ENCODE assay signal across 8 cellular contexts in the genomic region with DNA sequence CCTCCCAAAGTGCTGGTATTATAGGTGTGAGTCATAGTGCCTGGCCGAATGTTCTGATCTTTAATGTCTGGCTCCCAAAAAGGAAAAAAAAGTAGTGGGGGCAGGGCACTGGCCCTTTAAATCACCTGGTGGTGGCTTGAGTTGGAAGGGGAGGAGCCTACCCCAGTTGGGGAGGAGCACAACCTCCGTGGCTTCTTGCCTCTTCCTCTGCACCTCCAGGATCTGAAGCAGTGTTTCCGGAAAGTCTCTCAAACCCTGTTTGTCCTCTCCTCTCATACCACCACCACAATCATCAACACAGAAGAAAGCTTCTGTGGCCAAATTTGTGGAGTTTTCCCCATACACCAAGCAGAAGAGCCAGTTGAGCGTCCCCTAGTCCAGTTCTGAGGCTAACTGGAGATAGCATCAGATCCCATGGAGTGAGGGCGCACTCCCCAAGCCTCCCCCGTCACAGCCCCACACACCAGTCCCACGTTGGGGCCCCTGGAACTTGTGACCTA. TPM values are rescaled to one million over a fixed set of nuclear protein-coding genes. Genes with fewer than 3 reads are reported as not detected.
DNase-seq lines count a peak whose midpoint lies in the region; ATAC-seq and TF ChIP-seq lines count a peak whose summit lies in the region.

No MANE protein-coding gene starts in this region.

- peaks cover 9% of the 10 kb centered on the region for H3K4me1 Mint-ChIP-seq in type B pancreatic cell (ENCODE audit: unreplicated experiment)

- intact Hi-C loops in left lung (cut with DNase I): no loop called here
- intact Hi-C loops in dorsolateral prefrontal cortex (cut with DNase I): no loop called here

- peak; percentile 95 for ATAC-seq in left lung
- ATAC-seq in GM21825 (IDR thresholded peaks at IDR 0.05; ENCODE audit: unreplicated experiment): no peak

- peaks cover 0 to 32% of the 10 kb centered on the region in 2 donors for H3K4me1 ChIP-seq in left lung

- DNase-seq in NCI-H748 (lab: John Stamatoyannopoulos, UW; ENCODE audit: unreplicated experiment) (peak; percentile 35), NCI-H748 treated with DMSO at 0.1 percent for 48 hours (lab: John Stamatoyannopoulos, UW) (no peak), left lung (peak in 1 of 2 donors; percentile 61), type B pancreatic cell (ENCODE audit: extremely low spot score, unreplicated experiment) (no peak), dorsolateral prefrontal cortex (no peak), NCI-H1694 (lab: John Stamatoyannopoulos, UW) (no peak)
- peak; percentile 47 for DNase-seq in activated T-cell treated with anti-CD3 and anti-CD28 coated beads, Interleukin-2, amount 50 U/mL, for 1 hour

- TF ChIP-seq CTCF in left lung (IDR thresholded peaks at IDR 0.05) (no peak), type B pancreatic cell (conservative IDR thresholded peaks at IDR 0.05) (no peak), dorsolateral prefrontal cortex (IDR thresholded peaks at IDR 0.05 in 54 of 56, conservative IDR thresholded peaks at IDR 0.05 in 2 of 56; ENCODE audit: low read depth in 1 of 56, partially characterized antibody in 56 of 56) (no peak)

- no peaks in the 10 kb centered on the region for H3K36me3 ChIP-seq in left lung

- H3K4me3 ChIP-seq in left lung: no peak overlapping the region
- H3K4me3 ChIP-seq in dorsolateral prefrontal cortex: no peak overlapping the region

- H3K27me3 ChIP-seq in left lung (no peaks in the 10 kb centered on the region), dorsolateral prefrontal cortex (no peaks in the 10 kb centered on the region)

- H3K4me3 Mint-ChIP-seq in type B pancreatic cell: peak overlapping the region; percentile 61

- H3K36me3 Mint-ChIP-seq in type B pancreatic cell: no peaks in the 10 kb centered on the region

- H3K27ac Mint-ChIP-seq in type B pancreatic cell: peak overlapping the region; percentile 76

- no peaks in the 10 kb centered on the region for H3K27me3 Mint-ChIP-seq in type B pancreatic cell

- H3K9me3 ChIP-seq in left lung: peaks cover 0 to 3% of the 10 kb centered on the region in 2 donors

- no peaks in the 10 kb centered on the region for H3K9me3 Mint-ChIP-seq in type B pancreatic cell

- H3K27ac ChIP-seq in left lung (peak overlapping the region in 1 of 2 donors; percentile 67), dorsolateral prefrontal cortex (no peak overlapping the region)

RNA-seq across cellular contexts. Expression of a gene that starts 24.3 kb away (rescaled TPM):
- total RNA-seq in left lung: 10 to 100 TPM; 33.2 to 38.3 TPM
- 35.3 and 37.5 TPM in 2 replicates for total RNA-seq in type B pancreatic cell (ENCODE audit: low replicate concordance)
- total RNA-seq in dorsolateral prefrontal cortex: 10 to 100 TPM in 114 of 120 experiments, 1 to 10 TPM in 6; 8.6 to 24.0 (median 13.3) TPM

RNA-seq across cellular contexts. Expression of a gene that starts 58.6 kb away (rescaled TPM):
- 10 to 100 TPM; 19.5 to 32.3 TPM for total RNA-seq in left lung
- total RNA-seq in type B pancreatic cell (ENCODE audit: low replicate concordance): 31.4 and 46.6 TPM in 2 replicates
- 100 to 1,000 TPM in 1 of 120 experiments, 10 to 100 TPM in 119; 20.1 to 115 (median 36.3) TPM for total RNA-seq in dorsolateral prefrontal cortex

Comparison
In these comparisons a context has a peak if more than half of its experiments do, and no peak if none do; other contexts are left out.
1. DNase-seq: peak in NCI-H748 (single experiment) and activated T-cell treated with anti-CD3 and anti-CD28 coated beads, Interleukin-2, amount 50 U/mL, for 1 hour (single experiment); none in NCI-H748 treated with DMSO at 0.1 percent for 48 hours (single experiment), type B pancreatic cell (single experiment), dorsolateral prefrontal cortex (0 of 10) and NCI-H1694 (single experiment).